In the genomic region with DNA sequence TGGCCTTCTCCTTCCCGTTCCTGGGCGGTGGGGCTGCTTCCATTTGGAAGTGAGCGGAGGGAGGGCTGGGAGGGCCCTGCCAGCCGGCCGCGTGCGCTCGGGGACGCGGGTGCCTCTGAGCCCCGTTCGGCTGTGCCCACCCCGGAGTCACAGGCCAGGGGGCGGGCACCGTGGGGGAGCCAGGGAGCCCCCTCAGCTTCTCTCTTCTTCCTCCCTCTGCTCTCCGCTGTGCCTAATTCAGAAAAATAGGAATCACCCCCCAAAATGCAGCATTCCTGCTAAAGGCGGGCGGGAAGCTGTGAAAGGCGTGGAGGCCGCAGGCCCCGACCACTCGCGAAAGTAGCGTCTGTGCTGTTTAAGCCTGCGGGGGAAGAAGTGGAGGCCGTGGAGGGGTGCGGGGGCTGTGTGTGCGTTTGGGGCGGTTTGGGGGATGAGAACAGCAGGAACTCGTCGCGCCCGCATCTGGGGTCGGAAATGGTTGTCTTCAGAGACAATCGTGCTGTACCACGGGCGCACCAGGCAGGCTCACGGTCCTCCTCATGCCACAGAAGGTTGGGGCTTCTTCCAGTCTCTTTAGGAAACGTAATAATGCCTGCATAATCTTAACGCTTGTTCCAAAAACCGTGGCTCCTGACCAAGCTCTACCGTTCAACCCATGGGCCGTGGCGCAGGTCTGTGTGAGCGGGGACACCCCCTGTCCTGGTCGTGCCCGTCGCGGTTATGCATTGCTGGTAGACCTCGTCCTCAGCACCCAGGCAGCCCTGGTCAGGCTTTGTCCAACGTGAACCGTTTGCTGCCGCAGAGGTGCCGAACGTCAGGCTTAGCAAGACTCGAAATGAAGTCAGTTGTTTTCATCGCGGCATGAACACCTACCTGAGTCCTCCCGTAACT, we compare ENCODE assay signal across 1 cellular context.
TF ChIP-seq lines count a peak whose summit lies in the region.

No MANE protein-coding gene starts in this region.

TF ChIP-seq in IMR-90, 13 proteins besides CTCF, POLR2A, EP300 and RAD21:
- TF ChIP-seq MAFK (IDR thresholded peaks at IDR 0.05; ENCODE audit: low read depth, low read length): no peak
- TF ChIP-seq, protein P1, sequence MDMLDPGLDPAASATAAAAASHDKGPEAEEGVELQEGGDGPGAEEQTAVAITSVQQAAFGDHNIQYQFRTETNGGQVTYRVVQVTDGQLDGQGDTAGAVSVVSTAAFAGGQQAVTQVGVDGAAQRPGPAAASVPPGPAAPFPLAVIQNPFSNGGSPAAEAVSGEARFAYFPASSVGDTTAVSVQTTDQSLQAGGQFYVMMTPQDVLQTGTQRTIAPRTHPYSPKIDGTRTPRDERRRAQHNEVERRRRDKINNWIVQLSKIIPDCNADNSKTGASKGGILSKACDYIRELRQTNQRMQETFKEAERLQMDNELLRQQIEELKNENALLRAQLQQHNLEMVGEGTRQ (IDR thresholded peaks at IDR 0.05; ENCODE audit: low read depth, low read length): no peak
- no peak for TF ChIP-seq RFX5 (IDR thresholded peaks at IDR 0.05; ENCODE audit: low read depth, low read length)
- no peak for TF ChIP-seq MAZ (IDR thresholded peaks at IDR 0.05; ENCODE audit: borderline replicate concordance, low read depth, low read length)
- TF ChIP-seq NFE2L2 (IDR thresholded peaks at IDR 0.05; ENCODE audit: low read depth, low read length): no peak
- TF ChIP-seq SMC3 (IDR thresholded peaks at IDR 0.05; ENCODE audit: low read depth, low read length): no peak
- TF ChIP-seq CEBPB (IDR thresholded peaks at IDR 0.05; ENCODE audit: low read depth, low read length): no peak
- TF ChIP-seq MXI1 (IDR thresholded peaks at IDR 0.05; ENCODE audit: borderline replicate concordance, low read depth, low read length): no peak
- TF ChIP-seq FOS (IDR thresholded peaks at IDR 0.05; ENCODE audit: low read depth, low read length): no peak
- TF ChIP-seq CHD1 (IDR thresholded peaks at IDR 0.05; ENCODE audit: low read depth, low read length): no peak
- TF ChIP-seq, protein P2, sequence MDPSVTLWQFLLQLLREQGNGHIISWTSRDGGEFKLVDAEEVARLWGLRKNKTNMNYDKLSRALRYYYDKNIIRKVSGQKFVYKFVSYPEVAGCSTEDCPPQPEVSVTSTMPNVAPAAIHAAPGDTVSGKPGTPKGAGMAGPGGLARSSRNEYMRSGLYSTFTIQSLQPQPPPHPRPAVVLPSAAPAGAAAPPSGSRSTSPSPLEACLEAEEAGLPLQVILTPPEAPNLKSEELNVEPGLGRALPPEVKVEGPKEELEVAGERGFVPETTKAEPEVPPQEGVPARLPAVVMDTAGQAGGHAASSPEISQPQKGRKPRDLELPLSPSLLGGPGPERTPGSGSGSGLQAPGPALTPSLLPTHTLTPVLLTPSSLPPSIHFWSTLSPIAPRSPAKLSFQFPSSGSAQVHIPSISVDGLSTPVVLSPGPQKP (IDR thresholded peaks at IDR 0.05; ENCODE audit: borderline replicate concordance, low read depth, low read length): no peak
